Comparison of ENCODE assay signal across 14 cellular contexts in the genomic region with DNA sequence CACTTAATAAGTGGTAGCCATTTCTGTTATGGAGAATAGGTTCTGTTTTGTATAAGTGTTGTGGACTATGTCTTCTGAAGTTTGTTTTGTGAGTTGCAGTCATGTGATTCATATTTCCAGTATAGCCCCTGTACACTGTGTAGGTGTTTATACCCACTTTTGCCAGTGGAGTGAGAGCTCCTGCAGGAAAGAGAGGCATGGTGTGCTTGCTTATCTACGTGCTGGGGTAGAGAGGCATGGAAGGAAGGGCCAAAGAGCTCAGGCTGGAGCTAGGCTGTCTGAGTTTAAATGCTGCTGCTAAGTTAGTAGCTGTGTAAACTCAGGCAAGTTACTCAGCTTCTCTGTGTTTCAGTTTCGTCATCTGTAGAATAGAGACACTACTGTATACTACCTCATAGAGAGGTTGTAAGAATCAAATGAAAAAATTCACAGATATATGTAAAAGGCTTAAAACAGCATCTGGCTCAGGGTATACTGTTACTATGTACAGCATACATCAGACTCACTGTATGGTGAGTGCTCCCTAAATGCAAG.
DNase-seq lines count a peak whose midpoint lies in the region; ATAC-seq and TF ChIP-seq lines count a peak whose summit lies in the region.
"Had no signal": no experiment of that assay in that cellular context is flagged by ENCODE, and none has a peak within 500 bp of the region (broad histone marks: within the 10 kb centered on the region; RNA-seq: fewer than 3 reads in every experiment).

No MANE protein-coding gene starts in this region.

- intact Hi-C loops in Right ventricle myocardium superior (cut with DNase I): loop anchor here (5.0 kb wide), 1 partner anchor 73 kb away; no protein-coding TSS in a partner anchor
- intact Hi-C loops in left cardiac atrium (cut with DNase I): no loop called here
- intact Hi-C loops in esophagus squamous epithelium (cut with DNase I): no loop called here

- H3K4me2 ChIP-seq in MM.1S (ENCODE audit: low read depth, low read length): no peak overlapping the region
- H3K4me2 ChIP-seq: smooth muscle cell had no signal

- no peaks in the 10 kb centered on the region for H4K20me1 ChIP-seq in MM.1S (ENCODE audit: insufficient read depth, low read length)

- H3K27me3 Mint-ChIP-seq in T-cell: no peaks in the 10 kb centered on the region

- no peak overlapping the region for H2AFZ ChIP-seq in MM.1S (ENCODE audit: low read length)

- peak overlapping the region; percentile 32 to 80 (median 49) for H3K4me3 Mint-ChIP-seq in T-cell

- no peaks in the 10 kb centered on the region for H3F3A ChIP-seq in MM.1S (ENCODE audit: insufficient read depth, low read length)

- H3K27me3 ChIP-seq in esophagus squamous epithelium: no peaks in the 10 kb centered on the region
- no peaks in the 10 kb centered on the region for H3K27me3 ChIP-seq in MM.1S (replicated peaks; ENCODE audit: insufficient read depth, low read length)
- H3K27me3 ChIP-seq: dorsolateral prefrontal cortex had no signal

- POLR2A ChIA-PET in T-cell (lab: Charles Lee): interaction anchor here in 1 of 2 donors (0.5 kb wide), 2 partner anchors 68 to 97 kb away, joined by 3 read pairs; no protein-coding TSS in a partner anchor

- peak overlapping the region; percentile 98 to 100 for H3K27ac Mint-ChIP-seq in T-cell

- 85 to 94% methylated on average over 2 of the region's 2 CpGs for WGBS in esophagus squamous epithelium, 2 donors
- 89% methylated on average over 2 of the region's 2 CpGs for WGBS in urinary bladder

- no peak for TF ChIP-seq POLR2A in esophagus squamous epithelium (IDR thresholded peaks at IDR 0.05)

- H3K9me3 Mint-ChIP-seq in T-cell: peaks cover 0 to 10% (median 0%) of the 10 kb centered on the region in 3 donors

- peaks cover 49 to 59% (median 51%) of the 10 kb centered on the region in 3 donors for H3K4me1 Mint-ChIP-seq in T-cell

- H3K36me3 ChIP-seq in esophagus squamous epithelium: no peaks in the 10 kb centered on the region
- H3K36me3 ChIP-seq in urinary bladder (ENCODE audit: insufficient read depth): no peaks in the 10 kb centered on the region
- H3K36me3 ChIP-seq in MM.1S (replicated peaks; ENCODE audit: insufficient read depth, low read length): no peaks in the 10 kb centered on the region

- peak; percentile 14 for ATAC-seq in Right ventricle myocardium superior (ENCODE audit: poor library complexity)
- no peak for ATAC-seq in left cardiac atrium
- ATAC-seq in T-cell (replicated peaks in 1 of 4): peak in 2 of 4 experiments; percentile 10 to 20
- ATAC-seq in GM21786 (IDR thresholded peaks at IDR 0.05; ENCODE audit: unreplicated experiment): no peak
- no peak for ATAC-seq in HG03354 (IDR thresholded peaks at IDR 0.05; ENCODE audit: poor library complexity, severe bottlenecking, unreplicated experiment)

- H3K9me2 ChIP-seq in MM.1S (replicated peaks; ENCODE audit: insufficient read depth, low read length): no peaks in the 10 kb centered on the region

- H3K79me2 ChIP-seq in MM.1S (ENCODE audit: low read length): no peaks in the 10 kb centered on the region

- DNase-seq in Right ventricle myocardium superior (no peak), left cardiac atrium (no peak), T-cell (no peak), esophagus squamous epithelium (lab: John Stamatoyannopoulos, UW) (no peak), MM.1S (no peak)
- DNase-seq: foreskin fibroblast, NCI-H1105 treated with DMSO at 0.1 percent for 48 hours, NCI-H524, SHP77 treated with DMSO at 0.1 percent for 48 hours had no signal

- no peak overlapping the region for H3K9ac ChIP-seq in MM.1S (ENCODE audit: low read length)

- H3K4me1 ChIP-seq in esophagus squamous epithelium (peaks cover 9 to 66% (median 35%) of the 10 kb centered on the region in 3 donors), urinary bladder (ENCODE audit: insufficient read depth) (peaks cover 5% of the 10 kb centered on the region), MM.1S (ENCODE audit: low read length) (peaks cover 30% of the 10 kb centered on the region)

- no peak for TF ChIP-seq CTCF in esophagus squamous epithelium (IDR thresholded peaks at IDR 0.05)
- no peak for TF ChIP-seq CTCF in MM.1S (IDR thresholded peaks at IDR 0.05; ENCODE audit: low read length)

- H3K27ac ChIP-seq in esophagus squamous epithelium (peak overlapping the region in 3 of 4 donors; percentile 15 to 61 (median 54)), urinary bladder (ENCODE audit: low read depth) (peak overlapping the region; percentile 48), MM.1S (ENCODE audit: low read length) (no peak overlapping the region)

- H3K9me3 ChIP-seq in esophagus squamous epithelium (no peaks in the 10 kb centered on the region), MM.1S (replicated peaks; ENCODE audit: insufficient read depth, low read length) (no peaks in the 10 kb centered on the region)

- CTCF ChIA-PET in T-cell (lab: Charles Lee): interaction anchor here in 1 of 2 donors (0.6 kb wide), 1 partner anchor 227 kb away, joined by 3 read pairs; no protein-coding TSS in a partner anchor

- H3K36me3 Mint-ChIP-seq in T-cell: no peaks in the 10 kb centered on the region

- no peak overlapping the region for H3K4me3 ChIP-seq in esophagus squamous epithelium
- no peak overlapping the region for H3K4me3 ChIP-seq in urinary bladder (ENCODE audit: low read depth, low read length)
- no peak overlapping the region for H3K4me3 ChIP-seq in MM.1S (ENCODE audit: low read length)
- H3K4me3 ChIP-seq: dorsolateral prefrontal cortex, smooth muscle cell had no signal
